7 cellular contexts compared by ENCODE assay signal in the genomic region with DNA sequence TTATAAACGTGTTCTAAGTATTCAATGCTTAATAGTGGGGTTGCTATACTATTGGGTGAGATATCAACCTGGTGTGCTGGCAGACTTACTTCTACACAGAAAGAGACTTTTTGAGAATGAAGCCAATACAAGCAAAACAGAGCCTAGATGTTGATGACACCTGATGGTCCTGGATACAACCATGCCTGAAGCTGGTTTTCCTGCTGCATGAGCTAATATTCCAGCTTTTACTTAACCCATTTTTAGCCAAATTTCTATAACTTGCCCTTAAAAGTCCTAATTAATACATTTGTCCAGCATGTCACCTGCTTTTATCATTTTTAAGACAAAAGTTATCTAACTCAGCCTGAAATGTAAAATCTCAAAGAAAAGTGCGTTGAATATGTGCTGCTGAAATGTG.
"Had no signal": no experiment of that assay in that cellular context is flagged by ENCODE, and none has a peak within 500 bp of the region (broad histone marks: within the 10 kb centered on the region; RNA-seq: fewer than 3 reads in every experiment).

No MANE protein-coding gene starts in this region.

- DNase-seq: H9, HCEC 1CT, KBM-7 had no signal

- H3K4me3 ChIP-seq: GM23338 had no signal

- ATAC-seq: GM23338 had no signal

- H2AFZ ChIP-seq: GM23338 had no signal

- H3K4me2 ChIP-seq: GM23338 had no signal

- FAIRE-seq: H1, H54, HTR-8/SVneo had no signal
